8 cellular contexts compared by ENCODE assay signal in the genomic region with DNA sequence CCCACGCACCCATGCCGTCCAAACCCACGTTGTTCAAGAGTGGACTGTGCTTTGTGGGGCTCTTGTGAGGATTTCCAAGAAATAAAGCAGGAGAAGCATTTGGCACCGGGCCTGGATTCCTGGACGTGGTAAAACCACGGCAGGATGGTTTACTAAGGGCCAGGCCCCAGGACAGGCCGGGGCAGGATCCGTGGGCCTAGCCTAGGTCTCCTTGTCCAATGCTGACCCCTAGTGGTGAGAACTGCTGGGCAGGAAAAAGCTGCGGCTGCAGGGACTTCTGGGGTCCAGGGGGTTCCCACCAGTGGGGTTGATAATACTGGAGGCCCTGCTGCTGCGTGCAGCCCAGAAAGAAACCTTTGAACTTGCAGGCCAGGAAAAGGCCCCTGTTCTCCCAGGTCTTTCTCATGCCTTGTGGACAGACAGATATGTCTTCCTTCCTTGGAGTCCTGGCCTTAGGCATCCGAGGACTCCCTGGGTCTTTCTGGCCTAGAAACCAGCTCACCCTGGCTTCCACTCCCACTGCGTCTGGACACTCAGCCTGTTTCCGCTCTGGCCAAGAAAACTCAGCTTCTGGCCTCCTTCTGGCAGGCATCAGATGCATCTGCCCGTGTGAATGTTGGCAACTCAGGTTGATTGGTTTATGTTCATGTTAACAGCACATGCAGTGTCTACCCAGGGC.
DNase-seq lines count a peak whose midpoint lies in the region; ATAC-seq and TF ChIP-seq lines count a peak whose summit lies in the region.

No MANE protein-coding gene starts in this region.

- H3K27me3 Mint-ChIP-seq in naive B cell: peaks cover 0 to 5% (median 0%) of the 10 kb centered on the region in 3 donors
- no peaks in the 10 kb centered on the region for H3K27me3 Mint-ChIP-seq in stimulated activated memory B cell treated with anti-CD40 and anti-IgM and Interleukin-4, amounts not matched to agents 10 μg/mL and 1 μg/mL and 100 μg/mL, for 72 hours

- H3K4me3 Mint-ChIP-seq in naive B cell: no peak overlapping the region
- no peak overlapping the region for H3K4me3 Mint-ChIP-seq in stimulated activated memory B cell treated with anti-CD40 and anti-IgM and Interleukin-4, amounts not matched to agents 10 μg/mL and 1 μg/mL and 100 μg/mL, for 72 hours

- no peaks in the 10 kb centered on the region for H3K36me3 Mint-ChIP-seq in naive B cell
- H3K36me3 Mint-ChIP-seq in stimulated activated memory B cell treated with anti-CD40 and anti-IgM and Interleukin-4, amounts not matched to agents 10 μg/mL and 1 μg/mL and 100 μg/mL, for 72 hours: no peaks in the 10 kb centered on the region

- H3K4me1 Mint-ChIP-seq in naive B cell: no peaks in the 10 kb centered on the region
- H3K4me1 Mint-ChIP-seq in stimulated activated memory B cell treated with anti-CD40 and anti-IgM and Interleukin-4, amounts not matched to agents 10 μg/mL and 1 μg/mL and 100 μg/mL, for 72 hours: peaks cover 7% of the 10 kb centered on the region

- no peaks in the 10 kb centered on the region for H3K27me3 ChIP-seq in AG04450 (ENCODE audit: control insufficient read depth, insufficient read depth, low read length)

- peak overlapping the region in 2 of 6 donors; percentile 18 to 49 for H3K27ac Mint-ChIP-seq in naive B cell
- no peak overlapping the region for H3K27ac Mint-ChIP-seq in stimulated activated memory B cell treated with anti-CD40 and anti-IgM and Interleukin-4, amounts not matched to agents 10 μg/mL and 1 μg/mL and 100 μg/mL, for 72 hours

- no peak for TF ChIP-seq POLR2A in erythroblast (IDR thresholded peaks at IDR 0.05; ENCODE audit: low read length)

- H3K9me3 Mint-ChIP-seq in naive B cell: no peaks in the 10 kb centered on the region
- peaks cover 2% of the 10 kb centered on the region for H3K9me3 Mint-ChIP-seq in stimulated activated memory B cell treated with anti-CD40 and anti-IgM and Interleukin-4, amounts not matched to agents 10 μg/mL and 1 μg/mL and 100 μg/mL, for 72 hours

- H3K9me3 ChIP-seq in AG04450 (ENCODE audit: control insufficient read depth, insufficient read depth, low read length): no peaks in the 10 kb centered on the region; the same call in 1 of the 2 replicates

- DNase-seq in AG04450 (ENCODE audit: low read depth, low spot score): peak; percentile 74
- peak; percentile 23 for DNase-seq in NCI-H345 treated with DMSO at 0.1 percent for 48 hours (lab: John Stamatoyannopoulos, UW; ENCODE audit: unreplicated experiment)
- DNase-seq in activated T-cell treated with anti-CD3 and anti-CD28 coated beads for 1 hour (ENCODE audit: low read depth): peak; percentile 38
- DNase-seq in erythroblast (lab: John Stamatoyannopoulos, UW): peak; percentile 52 to 77
- DNase-seq in naive B cell: peak; percentile 33

- H3K4me3 ChIP-seq in AG04450 (ENCODE audit: low read depth, low read length): no peak overlapping the region

- POLR2A ChIA-PET in AG04450 (lab: Yijun Ruan, JAX): no interaction called here

- peak overlapping the region; percentile 47 for H3K27ac ChIP-seq in AG04450 (ENCODE audit: low read depth, low read length)

- CTCF ChIA-PET in AG04450 (lab: Charles Lee): interaction anchor here (0.5 to 3.2 kb wide), 34 partner anchors 9 to 1454 kb away, joined by 3 to 41 read pairs (median 4); no protein-coding TSS in a partner anchor

- TF ChIP-seq CTCF in AG04450 (IDR thresholded peaks at IDR 0.05; ENCODE audit: low read depth, low read length): peak; percentile 98
- peak; percentile 90 for TF ChIP-seq CTCF in GM12874 (IDR thresholded peaks at IDR 0.05; ENCODE audit: insufficient read depth, low read depth, low read length)

- no peak for ATAC-seq in naive B cell (ENCODE audit: low read depth in 2 of 2)
- ATAC-seq in stimulated activated memory B cell treated with anti-CD40 and anti-IgM and Interleukin-4, amounts not matched to agents 10 μg/mL and 1 μg/mL and 100 μg/mL, for 72 hours: peak; percentile 49
- ATAC-seq in GM21447 (IDR thresholded peaks at IDR 0.05; ENCODE audit: unreplicated experiment): no peak

Comparison
In these comparisons a context has a peak if more than half of its experiments do, and no peak if none do; other contexts are left out.
1. DNase-seq: peak in every context shown above with its lines; median percentile 74 in AG04450; 64 in erythroblast; 38 in activated T-cell treated with anti-CD3 and anti-CD28 coated beads for 1 hour; 33 in naive B cell; 23 in NCI-H345 treated with DMSO at 0.1 percent for 48 hours.